1 cellular context compared by ENCODE assay signal in the genomic region with DNA sequence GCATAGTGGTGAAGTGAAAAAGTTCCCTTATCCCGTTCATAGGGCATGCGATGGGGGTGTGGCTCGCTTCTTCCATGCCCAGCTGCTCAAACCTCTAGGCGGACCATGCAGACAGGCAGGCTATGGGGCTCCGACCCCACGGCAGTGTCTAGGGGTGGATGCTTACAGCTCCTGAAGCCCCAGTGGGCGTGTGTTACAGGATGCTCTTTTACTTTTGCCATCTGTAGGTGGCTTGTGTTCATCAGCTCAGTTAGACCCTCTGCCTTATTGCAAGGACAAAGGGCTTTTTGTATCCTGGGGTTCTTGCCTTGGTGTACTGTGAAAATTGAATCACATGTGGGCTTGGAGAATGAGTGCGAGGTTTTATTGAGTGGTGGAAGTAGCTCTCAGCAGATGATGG.
TF ChIP-seq lines count a peak whose summit lies in the region.

A gene (minus strand): TSS at position 126 of the 400 bp plus-strand sequence. CDS start 178 bp downstream, outside the sequence.

TF ChIP-seq in H1, 55 proteins besides CTCF, POLR2A, EP300 and RAD21:
- TF ChIP-seq POU5F1 (IDR thresholded peaks at IDR 0.05; ENCODE audit: low read depth, low read length), result no peak
- no peak for TF ChIP-seq KDM4A (IDR thresholded peaks at IDR 0.05; ENCODE audit: low read depth, low read length, severe bottlenecking)
- TF ChIP-seq TEAD4 (IDR thresholded peaks at IDR 0.05; ENCODE audit: low read depth, low read length), result no peak
- no peak for TF ChIP-seq TCF12 (IDR thresholded peaks at IDR 0.05; ENCODE audit: low read depth, low read length)
- TF ChIP-seq, protein P1, sequence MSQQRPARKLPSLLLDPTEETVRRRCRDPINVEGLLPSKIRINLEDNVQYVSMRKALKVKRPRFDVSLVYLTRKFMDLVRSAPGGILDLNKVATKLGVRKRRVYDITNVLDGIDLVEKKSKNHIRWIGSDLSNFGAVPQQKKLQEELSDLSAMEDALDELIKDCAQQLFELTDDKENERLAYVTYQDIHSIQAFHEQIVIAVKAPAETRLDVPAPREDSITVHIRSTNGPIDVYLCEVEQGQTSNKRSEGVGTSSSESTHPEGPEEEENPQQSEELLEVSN (IDR thresholded peaks at IDR 0.05), result no peak
- no peak for TF ChIP-seq JUN (IDR thresholded peaks at IDR 0.05; ENCODE audit: low read depth, low read length)
- no peak for TF ChIP-seq SIN3A (conservative IDR thresholded peaks at IDR 0.05 in 1 of 2, IDR thresholded peaks at IDR 0.05 in 1 of 2; ENCODE audit: low read depth in 1 of 2, low read length in 2 of 2)
- TF ChIP-seq BCL11A (IDR thresholded peaks at IDR 0.05; ENCODE audit: low read depth in 2 of 2, low read length in 2 of 2), result no peak
- no peak for TF ChIP-seq BRCA1 (IDR thresholded peaks at IDR 0.05; ENCODE audit: low read depth, low read length)
- TF ChIP-seq RXRA (IDR thresholded peaks at IDR 0.05; ENCODE audit: insufficient read depth, low read depth, low read length), result no peak
- TF ChIP-seq RBBP5 (IDR thresholded peaks at IDR 0.05; ENCODE audit: borderline replicate concordance, low read depth, low read length), result no peak
- no peak for TF ChIP-seq PHF8 (conservative IDR thresholded peaks at IDR 0.05; ENCODE audit: low read depth, low read length)
- TF ChIP-seq SRF (IDR thresholded peaks at IDR 0.05; ENCODE audit: low read depth, low read length), result no peak
- TF ChIP-seq, protein P2, sequence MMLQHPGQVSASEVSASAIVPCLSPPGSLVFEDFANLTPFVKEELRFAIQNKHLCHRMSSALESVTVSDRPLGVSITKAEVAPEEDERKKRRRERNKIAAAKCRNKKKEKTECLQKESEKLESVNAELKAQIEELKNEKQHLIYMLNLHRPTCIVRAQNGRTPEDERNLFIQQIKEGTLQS (IDR thresholded peaks at IDR 0.05; ENCODE audit: insufficient read depth, low read depth, low read length), result no peak
- TF ChIP-seq EGR1 (IDR thresholded peaks at IDR 0.05; ENCODE audit: borderline replicate concordance, low read depth, low read length), result no peak
- TF ChIP-seq POLR2AphosphoS5 (IDR thresholded peaks at IDR 0.05; ENCODE audit: low read depth, low read length), result no peak
- TF ChIP-seq CEBPB (IDR thresholded peaks at IDR 0.05; ENCODE audit: low read depth, low read length), result no peak
- TF ChIP-seq, protein P3, sequence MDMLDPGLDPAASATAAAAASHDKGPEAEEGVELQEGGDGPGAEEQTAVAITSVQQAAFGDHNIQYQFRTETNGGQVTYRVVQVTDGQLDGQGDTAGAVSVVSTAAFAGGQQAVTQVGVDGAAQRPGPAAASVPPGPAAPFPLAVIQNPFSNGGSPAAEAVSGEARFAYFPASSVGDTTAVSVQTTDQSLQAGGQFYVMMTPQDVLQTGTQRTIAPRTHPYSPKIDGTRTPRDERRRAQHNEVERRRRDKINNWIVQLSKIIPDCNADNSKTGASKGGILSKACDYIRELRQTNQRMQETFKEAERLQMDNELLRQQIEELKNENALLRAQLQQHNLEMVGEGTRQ (IDR thresholded peaks at IDR 0.05; ENCODE audit: low read length), result no peak
- no peak for TF ChIP-seq SIX5 (IDR thresholded peaks at IDR 0.05; ENCODE audit: low read depth, low read length)
- no peak for TF ChIP-seq CHD1 (IDR thresholded peaks at IDR 0.05; ENCODE audit: low read depth, low read length)
